In the genomic region with DNA sequence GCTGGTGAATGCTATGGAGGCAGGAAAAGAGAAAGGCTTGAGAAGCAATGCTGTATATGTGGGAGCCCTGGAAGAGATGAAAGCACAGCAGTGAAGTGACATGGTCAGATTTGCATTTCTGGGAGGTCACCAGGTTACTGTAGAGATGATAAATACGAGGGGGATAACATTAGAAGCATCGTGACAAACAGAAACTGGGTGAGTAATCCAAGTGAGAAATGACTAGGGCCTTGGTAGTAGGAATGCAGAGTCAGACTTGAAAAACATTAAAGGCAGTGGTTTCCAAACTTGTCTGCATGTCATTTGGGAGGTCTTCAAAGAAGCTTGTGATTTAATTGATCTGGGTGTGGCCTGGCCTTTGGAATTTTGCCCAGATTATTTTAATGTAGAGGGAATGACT, we compare ENCODE assay signal across 10 cellular contexts. TPM values are rescaled to one million over a fixed set of nuclear protein-coding genes. Genes with fewer than 3 reads are reported as not detected.
DNase-seq lines count a peak whose midpoint lies in the region; ATAC-seq, FAIRE-seq and TF ChIP-seq lines count a peak whose summit lies in the region.
"Had no signal": no experiment of that assay in that cellular context is flagged by ENCODE, and none has a peak within 500 bp of the region (broad histone marks: within the 10 kb centered on the region; RNA-seq: fewer than 3 reads in every experiment).

No MANE protein-coding gene starts in this region.

- no peaks in the 10 kb centered on the region for H3K36me3 ChIP-seq in BE2C
- H3K36me3 ChIP-seq in right atrium auricular region, result no peaks in the 10 kb centered on the region
- H3K36me3 ChIP-seq: adrenal gland had no signal

- DNase-seq in NCI-H748 (lab: John Stamatoyannopoulos, UW; ENCODE audit: unreplicated experiment) (peak; percentile 37), NCI-H748 treated with DMSO at 0.1 percent for 48 hours (lab: John Stamatoyannopoulos, UW) (no peak), HT1080 (ENCODE audit: low read depth) (peak; percentile 72), myocyte (ENCODE audit: low read depth) (peak; percentile 52), BE2C (no peak), right atrium auricular region (ENCODE audit: low spot score) (no peak), urothelium cell line (ENCODE audit: low spot score) (no peak)

- no peak for TF ChIP-seq CTCF in BE2C (IDR thresholded peaks at IDR 0.05; ENCODE audit: low read depth, low read length)
- TF ChIP-seq CTCF in right atrium auricular region (IDR thresholded peaks at IDR 0.05), result no peak

- FAIRE-seq in urothelium cell line (lab: Jason Lieb, UNC), result no peak
- FAIRE-seq: A204.1 had no signal

- ATAC-seq in GM21825 (IDR thresholded peaks at IDR 0.05; ENCODE audit: unreplicated experiment), result peak; percentile 99

- H3K9me3 ChIP-seq in BE2C (no peaks in the 10 kb centered on the region), right atrium auricular region (no peaks in the 10 kb centered on the region)
- H3K9me3 ChIP-seq: adrenal gland had no signal

- H3K4me3 ChIP-seq in BE2C (ENCODE audit: low read depth, low read length) (no peak overlapping the region), right atrium auricular region (no peak overlapping the region)
- H3K4me3 ChIP-seq: adrenal gland had no signal

- H3K27me3 ChIP-seq in BE2C, result no peaks in the 10 kb centered on the region
- H3K27me3 ChIP-seq in right atrium auricular region, result no peaks in the 10 kb centered on the region
- H3K27me3 ChIP-seq: adrenal gland had no signal

- H3K27ac ChIP-seq in right atrium auricular region, result no peak overlapping the region

- H3K4me1 ChIP-seq in BE2C, result no peaks in the 10 kb centered on the region
- no peaks in the 10 kb centered on the region for H3K4me1 ChIP-seq in right atrium auricular region
- H3K4me1 ChIP-seq: adrenal gland had no signal

RNA-seq across cellular contexts. Expression of gene CCDC34, which starts 44.0 kb away (rescaled TPM):
- total RNA-seq in HT1080 (2014; rRNA removed; shearing (Covaris generic)), result 10.5 and 11.4 TPM in 2 replicates
- polyA plus RNA-seq in HT1080 (2015; cell fraction: cytosol; rRNA removed), result 16.7 and 17.4 TPM in 2 replicates
- 6.7 and 9.3 TPM in 2 replicates for polyA plus RNA-seq in HT1080 (2015; cell fraction: nucleus; rRNA removed)
- 3.0 and 3.5 TPM in 2 replicates for total RNA-seq in myocyte
- polyA plus RNA-seq in myocyte (2012), result 6.2 TPM
- 3.2 TPM for polyA plus RNA-seq in BE2C (2012; ENCODE audit: insufficient read depth, insufficient read length, low read depth)
- total RNA-seq in right atrium auricular region, result 1 to 10 TPM in 1 of 2 donors, not detected in 1; 2.6 TPM

Comparison
In these comparisons a context has a peak if more than half of its experiments do, and no peak if none do; other contexts are left out.
1. DNase-seq: peak in NCI-H748 (single experiment), HT1080 (single experiment) and myocyte (single experiment); none in NCI-H748 treated with DMSO at 0.1 percent for 48 hours (single experiment), BE2C (single experiment), right atrium auricular region (single experiment) and urothelium cell line (single experiment).